Comparison of ENCODE assay signal across 12 cellular contexts in genomic region chr17:4898351-4898750, GRCh38. TPM values are rescaled to one million over a fixed set of nuclear protein-coding genes. Genes with fewer than 3 reads are reported as not detected.
DNase-seq lines count a peak whose midpoint lies in the region; ATAC-seq and TF ChIP-seq lines count a peak whose summit lies in the region.
"Had no signal": no experiment of that assay in that cellular context is flagged by ENCODE, and none has a peak within 500 bp of the region (broad histone marks: within the 10 kb centered on the region; RNA-seq: fewer than 3 reads in every experiment).

No MANE protein-coding gene starts in this region.

- ATAC-seq in upper lobe of right lung (no peak), left colon (no peak)
- ATAC-seq: left lung had no signal

- no peaks in the 10 kb centered on the region for H3K27me3 ChIP-seq in CD4-positive, alpha-beta memory T cell (ENCODE audit: insufficient read depth, low read length)
- H3K27me3 ChIP-seq in neural progenitor cell (peaks cover 21% of the 10 kb centered on the region), upper lobe of right lung (peaks cover 6% of the 10 kb centered on the region)
- H3K27me3 ChIP-seq: dorsolateral prefrontal cortex had no signal

- CTCF ChIA-PET in CD4-positive, alpha-beta memory T cell (lab: Charles Lee; ENCODE audit: partially characterized antibody), result interaction anchor here (3.0 kb wide), 1 partner anchor 11 kb away, joined by 19 read pairs; no protein-coding TSS in a partner anchor

- peaks cover 15 to 43% (median 29%) of the 10 kb centered on the region in 4 donors for H3K4me1 Mint-ChIP-seq in CD4-positive, alpha-beta memory T cell
- peaks cover 3% of the 10 kb centered on the region; the same call in 1 of the 2 replicates for H3K4me1 Mint-ChIP-seq in HFFc6 (ENCODE audit: low read depth)
- peaks cover 84% of the 10 kb centered on the region for H3K4me1 Mint-ChIP-seq in dendritic cell treated with granulocyte-macrophage colony-stimulating factor and Interleukin-4, amounts not matched to agents 40 ng/mL and 50 ng/mL, for 4 days (ENCODE audit: low read depth)
- H3K4me1 Mint-ChIP-seq in neural progenitor cell, result peaks cover 2% of the 10 kb centered on the region

- H3K4me1 ChIP-seq in CD4-positive, alpha-beta memory T cell (ENCODE audit: insufficient read depth, low read length), result peaks cover 34% of the 10 kb centered on the region
- no peaks in the 10 kb centered on the region for H3K4me1 ChIP-seq in neural progenitor cell
- H3K4me1 ChIP-seq in upper lobe of right lung, result peaks cover 9% of the 10 kb centered on the region

- H3K36me3 ChIP-seq in CD4-positive, alpha-beta memory T cell (ENCODE audit: insufficient read depth, low read length), result peaks cover 27% of the 10 kb centered on the region
- H3K36me3 ChIP-seq in neural progenitor cell (no peaks in the 10 kb centered on the region), upper lobe of right lung (peaks cover 39% of the 10 kb centered on the region)

- H3K36me3 Mint-ChIP-seq in CD4-positive, alpha-beta memory T cell, result peaks cover 11 to 33% of the 10 kb centered on the region in 2 donors
- 0 out of 2 replicates have a peak, but pooled peaks cover 10% of the 10 kb centered on the region for H3K36me3 Mint-ChIP-seq in HFFc6 (ENCODE audit: low read depth)
- H3K36me3 Mint-ChIP-seq in dendritic cell treated with granulocyte-macrophage colony-stimulating factor and Interleukin-4, amounts not matched to agents 40 ng/mL and 50 ng/mL, for 4 days (ENCODE audit: low read depth), result peaks cover 47% of the 10 kb centered on the region
- peaks cover 11% of the 10 kb centered on the region for H3K36me3 Mint-ChIP-seq in neural progenitor cell

- intact Hi-C loops in CD4-positive, alpha-beta memory T cell (cut with micrococcal nuclease), result loop anchor here (2.0 kb wide), 2 partner anchors 102 to 188 kb away; partner anchors contain the start of genes ARRB2 and PSMB6
- intact Hi-C loops in dendritic cell treated with granulocyte-macrophage colony-stimulating factor and Interleukin-4, amounts not matched to agents 40 ng/mL and 50 ng/mL, for 4 days (cut with micrococcal nuclease), result no loop called here
- intact Hi-C loops in upper lobe of right lung (cut with DNase I), result no loop called here
- intact Hi-C loops in left colon (cut with DNase I, micrococcal nuclease), result no loop called here

- H3K79me2 ChIP-seq in neural progenitor cell (ENCODE audit: low read depth), result no peaks in the 10 kb centered on the region

- peaks cover 0 to 2% of the 10 kb centered on the region in 2 donors for H3K27me3 Mint-ChIP-seq in CD4-positive, alpha-beta memory T cell
- peaks cover 5% of the 10 kb centered on the region for H3K27me3 Mint-ChIP-seq in HFFc6 (ENCODE audit: insufficient read depth)
- H3K27me3 Mint-ChIP-seq in dendritic cell treated with granulocyte-macrophage colony-stimulating factor and Interleukin-4, amounts not matched to agents 40 ng/mL and 50 ng/mL, for 4 days, result peaks cover 33% of the 10 kb centered on the region
- peaks cover 11% of the 10 kb centered on the region for H3K27me3 Mint-ChIP-seq in neural progenitor cell (ENCODE audit: insufficient read depth, low read depth)

- H2AFZ ChIP-seq in neural progenitor cell (replicated peaks), result no peak overlapping the region

- peak overlapping the region; percentile 65 to 82 (median 74) for H3K4me3 Mint-ChIP-seq in CD4-positive, alpha-beta memory T cell
- peak overlapping the region; percentile 15 for H3K4me3 Mint-ChIP-seq in HFFc6
- H3K4me3 Mint-ChIP-seq in dendritic cell treated with granulocyte-macrophage colony-stimulating factor and Interleukin-4, amounts not matched to agents 40 ng/mL and 50 ng/mL, for 4 days, result peak overlapping the region; percentile 68
- H3K4me3 Mint-ChIP-seq in neural progenitor cell, result peak overlapping the region; percentile 18

- no peak for TF ChIP-seq CTCF in HFFc6 (IDR thresholded peaks at IDR 0.05)
- no peak for TF ChIP-seq CTCF in neural progenitor cell (IDR thresholded peaks at IDR 0.05)
- no peak for TF ChIP-seq CTCF in upper lobe of right lung (IDR thresholded peaks at IDR 0.05)

- peak overlapping the region; percentile 67 for H3K27ac ChIP-seq in CD4-positive, alpha-beta memory T cell (ENCODE audit: low read depth, low read length)
- H3K27ac ChIP-seq in neural progenitor cell (no peak overlapping the region), upper lobe of right lung (no peak overlapping the region)
- H3K27ac ChIP-seq: left lung had no signal

- no peak for DNase-seq in CD4-positive, alpha-beta memory T cell
- DNase-seq in HFFc6, result no peak
- no peak for DNase-seq in neural progenitor cell (ENCODE audit: low spot score)
- no peak for DNase-seq in NCI-H69 (lab: John Stamatoyannopoulos, UW)
- no peak for DNase-seq in upper lobe of right lung
- no peak for DNase-seq in left colon
- DNase-seq: dorsolateral prefrontal cortex, NCI-H82, SHP77 treated with DMSO at 0.1 percent for 48 hours had no signal

- no peaks in the 10 kb centered on the region for H3K9me3 ChIP-seq in CD4-positive, alpha-beta memory T cell (ENCODE audit: control insufficient read depth in 1 of 2, low read length in 2 of 2)
- H3K9me3 ChIP-seq in neural progenitor cell (ENCODE audit: low read depth), result no peaks in the 10 kb centered on the region
- no peaks in the 10 kb centered on the region for H3K9me3 ChIP-seq in upper lobe of right lung
- H3K9me3 ChIP-seq: left lung had no signal

- H3F3A ChIP-seq in neural progenitor cell (ENCODE audit: low read depth), result peaks cover 10% of the 10 kb centered on the region

- no peaks in the 10 kb centered on the region for H4K20me1 ChIP-seq in neural progenitor cell (ENCODE audit: low read depth)

- no peak overlapping the region for H3K4me2 ChIP-seq in neural progenitor cell

- H3K9me3 Mint-ChIP-seq in CD4-positive, alpha-beta memory T cell, result no peaks in the 10 kb centered on the region
- no peaks in the 10 kb centered on the region for H3K9me3 Mint-ChIP-seq in HFFc6
- no peaks in the 10 kb centered on the region for H3K9me3 Mint-ChIP-seq in dendritic cell treated with granulocyte-macrophage colony-stimulating factor and Interleukin-4, amounts not matched to agents 40 ng/mL and 50 ng/mL, for 4 days
- no peaks in the 10 kb centered on the region for H3K9me3 Mint-ChIP-seq in neural progenitor cell

- H3K9ac ChIP-seq in neural progenitor cell, result no peak overlapping the region

- peak overlapping the region; percentile 58 to 93 (median 84) for H3K27ac Mint-ChIP-seq in CD4-positive, alpha-beta memory T cell
- H3K27ac Mint-ChIP-seq in HFFc6 (no peak overlapping the region), neural progenitor cell (no peak overlapping the region)
- peak overlapping the region; percentile 47 for H3K27ac Mint-ChIP-seq in dendritic cell treated with granulocyte-macrophage colony-stimulating factor and Interleukin-4, amounts not matched to agents 40 ng/mL and 50 ng/mL, for 4 days

- POLR2A ChIA-PET in CD4-positive, alpha-beta memory T cell (lab: Charles Lee; ENCODE audit: partially characterized antibody), result interaction anchor here (0.6 to 5.7 kb wide), 7 partner anchors 9 to 195 kb away, joined by 3 to 40 read pairs (median 8); partner anchors contain the start of genes ARRB2, PELP1, RNF167 and SLC25A11

- H3K4me3 ChIP-seq in CD4-positive, alpha-beta memory T cell (ENCODE audit: low read length in 2 of 2), result no peak overlapping the region
- H3K4me3 ChIP-seq in neural progenitor cell (no peak overlapping the region), upper lobe of right lung (no peak overlapping the region)

RNA-seq across cellular contexts. Expression of gene C17orf107, which starts 1.0 kb away (rescaled TPM):
- total RNA-seq in CD4-positive, alpha-beta memory T cell, result 1 to 10 TPM; 4.3 to 5.0 TPM
- polyA plus RNA-seq in CD4-positive, alpha-beta memory T cell, result under 1 TPM; 0.50 to 0.68 TPM
- 1 to 10 TPM in 4 of 6 experiments, under 1 TPM in 2; 0.95 to 1.6 (median 1.4) TPM for total RNA-seq in HFFc6 (2021; fragmentation: NEBNext Ultra II Directional; extraction: Animal tissue kit (Norgen Biotek cat#: 25700))
- 1.1 and 2.3 TPM in 2 replicates for total RNA-seq in neural progenitor cell (ENCODE audit: low replicate concordance)
- 2.7 TPM for total RNA-seq in upper lobe of right lung
- total RNA-seq in left colon, result 1 to 10 TPM; 1.3 to 1.8 TPM

RNA-seq across cellular contexts. Expression of gene CHRNE, which starts 4.5 kb away (rescaled TPM):
- total RNA-seq in CD4-positive, alpha-beta memory T cell, result 1 to 10 TPM in 1 of 2 experiments, under 1 TPM in 1; 0.64 to 1.3 TPM
- polyA plus RNA-seq in CD4-positive, alpha-beta memory T cell, result under 1 TPM; 0.08 to 0.21 TPM
- total RNA-seq in HFFc6 (2021; fragmentation: NEBNext Ultra II Directional; extraction: Animal tissue kit (Norgen Biotek cat#: 25700)), result under 1 TPM in 3 of 6 experiments, not detected in 3; 0.07 to 0.15 (median 0.07) TPM
- 0.19 TPM in 1 of 2 replicates, not detected in the other for total RNA-seq in neural progenitor cell (ENCODE audit: low replicate concordance)
- 0.98 TPM for total RNA-seq in upper lobe of right lung
- under 1 TPM; 0.43 to 0.81 TPM for total RNA-seq in left colon

RNA-seq across cellular contexts. Expression of gene GP1BA, which starts 33.7 kb away (rescaled TPM):
- total RNA-seq in CD4-positive, alpha-beta memory T cell, result not detected
- polyA plus RNA-seq in CD4-positive, alpha-beta memory T cell, result not detected
- total RNA-seq in HFFc6 (2021; fragmentation: NEBNext Ultra II Directional; extraction: Animal tissue kit (Norgen Biotek cat#: 25700)), result not detected
- not detected in 2 replicates for total RNA-seq in neural progenitor cell (ENCODE audit: low replicate concordance)
- 0.55 TPM for total RNA-seq in upper lobe of right lung
- not detected for total RNA-seq in left colon
- total RNA-seq: frontal cortex had no signal

RNA-seq across cellular contexts. Expression of gene SLC25A11, which starts 41.5 kb away (rescaled TPM):
- 10 to 100 TPM; 43.5 to 49.5 TPM for total RNA-seq in CD4-positive, alpha-beta memory T cell
- polyA plus RNA-seq in CD4-positive, alpha-beta memory T cell, result 100 to 1,000 TPM in 1 of 2 donors, 10 to 100 TPM in 1; 55.1 to 101 TPM
- 10 to 100 TPM; 61.9 to 78.6 (median 64.4) TPM for total RNA-seq in HFFc6 (2021; fragmentation: NEBNext Ultra II Directional; extraction: Animal tissue kit (Norgen Biotek cat#: 25700))
- total RNA-seq in neural progenitor cell (ENCODE audit: low replicate concordance) (35.3 and 61.6 TPM in 2 replicates), upper lobe of right lung (55.0 TPM), left colon (10 to 100 TPM; 77.5 to 90.0 TPM)

RNA-seq across cellular contexts. Expression of gene RNF167, which starts 41.7 kb away (rescaled TPM):
- 100 to 1,000 TPM; 154 to 172 TPM for total RNA-seq in CD4-positive, alpha-beta memory T cell
- 10 to 100 TPM; 52.4 to 61.5 TPM for polyA plus RNA-seq in CD4-positive, alpha-beta memory T cell
- total RNA-seq in HFFc6 (2021; fragmentation: NEBNext Ultra II Directional; extraction: Animal tissue kit (Norgen Biotek cat#: 25700)), result 100 to 1,000 TPM in 3 of 6 experiments, 10 to 100 TPM in 3; 88.3 to 122 (median 97.6) TPM
- total RNA-seq in neural progenitor cell (ENCODE audit: low replicate concordance) (43.9 and 82.1 TPM in 2 replicates), upper lobe of right lung (92.9 TPM), left colon (100 to 1,000 TPM in 1 of 2 donors, 10 to 100 TPM in 1; 96.5 to 105 TPM)

Comparison
In these comparisons a context has a peak if more than half of its experiments do, and no peak if none do; other contexts are left out.
1. H3K27ac Mint-ChIP-seq: peak in CD4-positive, alpha-beta memory T cell (7 of 7) and dendritic cell treated with granulocyte-macrophage colony-stimulating factor and Interleukin-4, amounts not matched to agents 40 ng/mL and 50 ng/mL, for 4 days (single experiment); none in HFFc6 (single experiment) and neural progenitor cell (single experiment).
2. H3K4me3 Mint-ChIP-seq: peak in every context shown above with its lines; median percentile 74 in CD4-positive, alpha-beta memory T cell; 68 in dendritic cell treated with granulocyte-macrophage colony-stimulating factor and Interleukin-4, amounts not matched to agents 40 ng/mL and 50 ng/mL, for 4 days; 18 in neural progenitor cell; 15 in HFFc6.